Comparison of ENCODE assay signal across 8 cellular contexts in genomic region chr1:184805667-184806295, GRCh38. TPM values are rescaled to one million over a fixed set of nuclear protein-coding genes. Genes with fewer than 3 reads are reported as not detected.
DNase-seq lines count a peak whose midpoint lies in the region; ATAC-seq and TF ChIP-seq lines count a peak whose summit lies in the region.

No MANE protein-coding gene starts in this region.

- peaks cover 70% of the 10 kb centered on the region for H3K36me3 ChIP-seq in OCI-LY3 (replicated peaks; ENCODE audit: low read depth, low read length)
- H3K36me3 ChIP-seq in esophagus muscularis mucosa: peaks cover 19 to 90% (median 54%) of the 10 kb centered on the region in 4 donors

- no peaks in the 10 kb centered on the region for H3K9me3 Mint-ChIP-seq in naive B cell

- H3K27me3 ChIP-seq in OCI-LY3 (ENCODE audit: low read depth, low read length): no peaks in the 10 kb centered on the region
- H3K27me3 ChIP-seq in esophagus muscularis mucosa: no peaks in the 10 kb centered on the region

- no peak for TF ChIP-seq EP300 in Ishikawa (IDR thresholded peaks at IDR 0.05; ENCODE audit: borderline replicate concordance)
- TF ChIP-seq EP300 in esophagus muscularis mucosa (IDR thresholded peaks at IDR 0.05): no peak

- intact Hi-C loops in esophagus muscularis mucosa (cut with DNase I): loop anchor here (1.0 kb wide), 1 partner anchor 177 kb away; no protein-coding TSS in a partner anchor

- H3K4me3 ChIP-seq in OCI-LY3 (ENCODE audit: low read length) (no peak overlapping the region), esophagus muscularis mucosa (no peak overlapping the region)

- H3K4me1 Mint-ChIP-seq in naive B cell: peaks cover 5 to 6% (median 6%) of the 10 kb centered on the region in 3 donors

- 14% methylated on average over 11 of the region's 13 CpGs for WGBS in esophagus muscularis mucosa

- TF ChIP-seq CTCF in OCI-LY3 (IDR thresholded peaks at IDR 0.05; ENCODE audit: low read depth, low read length): peak; percentile 96
- TF ChIP-seq CTCF in esophagus muscularis mucosa (IDR thresholded peaks at IDR 0.05): peak; percentile 86 to 95 (median 90)

- TF ChIP-seq POLR2A in esophagus muscularis mucosa (IDR thresholded peaks at IDR 0.05; ENCODE audit: low read depth): no peak

- H3K9me3 ChIP-seq in OCI-LY3 (ENCODE audit: insufficient read depth, low read length) (no peaks in the 10 kb centered on the region), esophagus muscularis mucosa (no peaks in the 10 kb centered on the region)

- H3K27ac ChIP-seq in OCI-LY3 (ENCODE audit: low read length) (peak overlapping the region; percentile 80), esophagus muscularis mucosa (replicated peaks in 1 of 4) (peak overlapping the region; percentile 40 to 52 (median 46))

- peak overlapping the region in 1 of 8 donors; percentile 2 for H3K4me3 Mint-ChIP-seq in naive B cell

- H3K27me3 Mint-ChIP-seq in naive B cell: no peaks in the 10 kb centered on the region

- peak overlapping the region; percentile 42 for H3K4me2 ChIP-seq in OCI-LY3 (ENCODE audit: low read length)

- no peaks in the 10 kb centered on the region for H3K79me2 ChIP-seq in OCI-LY3 (ENCODE audit: low read length)

- H3K4me1 ChIP-seq in OCI-LY3 (ENCODE audit: low read length) (peaks cover 27% of the 10 kb centered on the region), esophagus muscularis mucosa (peaks cover 8 to 32% (median 20%) of the 10 kb centered on the region in 4 donors)

- peak; percentile 98 for TF ChIP-seq RAD21 in Ishikawa (IDR thresholded peaks at IDR 0.05; ENCODE audit: low read depth)

- peak overlapping the region in 1 of 6 donors; percentile 1 for H3K27ac Mint-ChIP-seq in naive B cell

- DNase-seq in DMS 273 treated with DMSO at 0.1 percent for 48 hours (lab: John Stamatoyannopoulos, UW): peak; percentile 44
- DNase-seq in activated T-cell treated with anti-CD3 and anti-CD28 coated beads for 4 hours: peak; percentile 81
- DNase-seq in esophagus muscularis mucosa (ENCODE audit: extremely low spot score): peak; percentile 96
- peak; percentile 70 for DNase-seq in naive B cell
- DNase-seq in stimulated activated CD8-positive, alpha-beta memory T cell treated with anti-CD3 and anti-CD28 coated beads, Interleukin-7, amount 100 ng/mL, for 4 hours (ENCODE audit: low read depth in 2 of 2): peak; percentile 55 to 67

- no peaks in the 10 kb centered on the region for H3K36me3 Mint-ChIP-seq in naive B cell

- no peaks in the 10 kb centered on the region for H4K20me1 ChIP-seq in OCI-LY3 (ENCODE audit: insufficient read depth, low read length)

- H3K9ac ChIP-seq in OCI-LY3 (ENCODE audit: low read length): peak overlapping the region; percentile 50

- peak; percentile 94 for ATAC-seq in GM21529 (IDR thresholded peaks at IDR 0.05; ENCODE audit: unreplicated experiment)
- ATAC-seq in naive B cell (ENCODE audit: low read depth in 2 of 2): peak; percentile 92 to 96

- H2AFZ ChIP-seq in OCI-LY3 (ENCODE audit: low read depth, low read length): no peak overlapping the region

TF ChIP-seq in Ishikawa, 13 proteins besides CTCF, POLR2A, EP300 and RAD21:
- TF ChIP-seq TAF1 (IDR thresholded peaks at IDR 0.05; ENCODE audit: low read depth): no peak
- no peak for TF ChIP-seq MAX (IDR thresholded peaks at IDR 0.05)
- TF ChIP-seq CEBPB (IDR thresholded peaks at IDR 0.05): no peak
- TF ChIP-seq CREB1 (IDR thresholded peaks at IDR 0.05; ENCODE audit: low read depth): no peak
- no peak for TF ChIP-seq TEAD4 (IDR thresholded peaks at IDR 0.05)
- TF ChIP-seq EGR1 (IDR thresholded peaks at IDR 0.05): no peak
- no peak for TF ChIP-seq TCF12 (IDR thresholded peaks at IDR 0.05; ENCODE audit: low read depth)
- TF ChIP-seq, protein P1, sequence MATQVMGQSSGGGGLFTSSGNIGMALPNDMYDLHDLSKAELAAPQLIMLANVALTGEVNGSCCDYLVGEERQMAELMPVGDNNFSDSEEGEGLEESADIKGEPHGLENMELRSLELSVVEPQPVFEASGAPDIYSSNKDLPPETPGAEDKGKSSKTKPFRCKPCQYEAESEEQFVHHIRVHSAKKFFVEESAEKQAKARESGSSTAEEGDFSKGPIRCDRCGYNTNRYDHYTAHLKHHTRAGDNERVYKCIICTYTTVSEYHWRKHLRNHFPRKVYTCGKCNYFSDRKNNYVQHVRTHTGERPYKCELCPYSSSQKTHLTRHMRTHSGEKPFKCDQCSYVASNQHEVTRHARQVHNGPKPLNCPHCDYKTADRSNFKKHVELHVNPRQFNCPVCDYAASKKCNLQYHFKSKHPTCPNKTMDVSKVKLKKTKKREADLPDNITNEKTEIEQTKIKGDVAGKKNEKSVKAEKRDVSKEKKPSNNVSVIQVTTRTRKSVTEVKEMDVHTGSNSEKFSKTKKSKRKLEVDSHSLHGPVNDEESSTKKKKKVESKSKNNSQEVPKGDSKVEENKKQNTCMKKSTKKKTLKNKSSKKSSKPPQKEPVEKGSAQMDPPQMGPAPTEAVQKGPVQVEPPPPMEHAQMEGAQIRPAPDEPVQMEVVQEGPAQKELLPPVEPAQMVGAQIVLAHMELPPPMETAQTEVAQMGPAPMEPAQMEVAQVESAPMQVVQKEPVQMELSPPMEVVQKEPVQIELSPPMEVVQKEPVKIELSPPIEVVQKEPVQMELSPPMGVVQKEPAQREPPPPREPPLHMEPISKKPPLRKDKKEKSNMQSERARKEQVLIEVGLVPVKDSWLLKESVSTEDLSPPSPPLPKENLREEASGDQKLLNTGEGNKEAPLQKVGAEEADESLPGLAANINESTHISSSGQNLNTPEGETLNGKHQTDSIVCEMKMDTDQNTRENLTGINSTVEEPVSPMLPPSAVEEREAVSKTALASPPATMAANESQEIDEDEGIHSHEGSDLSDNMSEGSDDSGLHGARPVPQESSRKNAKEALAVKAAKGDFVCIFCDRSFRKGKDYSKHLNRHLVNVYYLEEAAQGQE (IDR thresholded peaks at IDR 0.05; ENCODE audit: low read depth): no peak
- TF ChIP-seq ZBTB7A (IDR thresholded peaks at IDR 0.05; ENCODE audit: low read depth): no peak
- TF ChIP-seq, protein P2, sequence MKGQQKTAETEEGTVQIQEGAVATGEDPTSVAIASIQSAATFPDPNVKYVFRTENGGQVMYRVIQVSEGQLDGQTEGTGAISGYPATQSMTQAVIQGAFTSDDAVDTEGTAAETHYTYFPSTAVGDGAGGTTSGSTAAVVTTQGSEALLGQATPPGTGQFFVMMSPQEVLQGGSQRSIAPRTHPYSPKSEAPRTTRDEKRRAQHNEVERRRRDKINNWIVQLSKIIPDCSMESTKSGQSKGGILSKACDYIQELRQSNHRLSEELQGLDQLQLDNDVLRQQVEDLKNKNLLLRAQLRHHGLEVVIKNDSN (IDR thresholded peaks at IDR 0.05): no peak
- no peak for TF ChIP-seq NFIC (IDR thresholded peaks at IDR 0.05)
- TF ChIP-seq FOXM1 (IDR thresholded peaks at IDR 0.05; ENCODE audit: borderline replicate concordance, low read depth): no peak
- TF ChIP-seq YY1 (IDR thresholded peaks at IDR 0.05; ENCODE audit: low read depth): no peak

RNA-seq across cellular contexts. Expression of gene EDEM3, which starts 51.1 kb away (rescaled TPM):
- total RNA-seq in esophagus muscularis mucosa: 10 to 100 TPM; 28.7 to 36.1 (median 29.4) TPM
- polyA plus RNA-seq in naive B cell (ENCODE audit: low read depth in 6 of 6): 10 to 100 TPM in 3 of 6 donors, 1 to 10 TPM in 3; 5.6 to 13.3 (median 11.0) TPM

Comparison
In these comparisons a context has a peak if more than half of its experiments do, and no peak if none do; other contexts are left out.
1. DNase-seq: peak in every context shown above with its lines; median percentile 96 in esophagus muscularis mucosa; 81 in activated T-cell treated with anti-CD3 and anti-CD28 coated beads for 4 hours; 70 in naive B cell; 61 in stimulated activated CD8-positive, alpha-beta memory T cell treated with anti-CD3 and anti-CD28 coated beads, Interleukin-7, amount 100 ng/mL, for 4 hours; 44 in DMS 273 treated with DMSO at 0.1 percent for 48 hours.